In the genomic region with DNA sequence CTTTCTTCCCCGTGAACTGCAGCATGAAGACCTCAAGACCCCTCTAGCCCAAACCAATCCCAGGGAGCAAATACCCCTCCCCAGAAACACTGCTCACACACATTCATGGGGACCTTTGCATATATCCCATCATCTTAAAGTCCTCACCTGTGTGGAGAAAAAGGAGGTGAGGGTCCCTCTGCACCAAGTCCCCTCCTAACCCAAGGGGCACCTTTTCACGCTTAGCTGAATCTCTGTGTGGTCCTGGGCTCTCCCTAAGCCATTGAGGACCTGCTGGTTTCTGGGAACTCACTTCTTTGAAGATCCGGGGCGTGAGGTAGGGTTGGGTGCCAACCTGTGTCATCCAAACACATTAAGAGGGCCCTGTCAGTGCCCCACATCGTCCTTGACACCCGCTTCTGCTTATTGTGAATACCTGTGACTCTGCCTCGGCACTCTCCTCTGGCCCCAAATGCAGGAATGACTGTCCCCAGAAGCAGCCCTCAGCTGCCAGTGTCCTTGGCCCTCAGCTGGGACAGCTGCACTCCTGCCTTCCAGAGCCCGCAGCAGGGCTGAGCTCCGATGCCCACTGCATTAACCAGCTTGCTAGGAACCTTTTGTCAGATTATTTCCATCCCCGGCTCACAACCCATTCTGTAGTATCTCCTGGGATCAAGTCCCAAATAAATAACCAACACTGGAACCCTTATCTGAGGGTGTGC, we compare ENCODE assay signal across 30 cellular contexts. TPM values are rescaled to one million over a fixed set of nuclear protein-coding genes. Genes with fewer than 3 reads are reported as not detected.
DNase-seq lines count a peak whose midpoint lies in the region; ATAC-seq and TF ChIP-seq lines count a peak whose summit lies in the region.
"Had no signal": no experiment of that assay in that cellular context is flagged by ENCODE, and none has a peak within 500 bp of the region (broad histone marks: within the 10 kb centered on the region; RNA-seq: fewer than 3 reads in every experiment).

No MANE protein-coding gene starts in this region.

- peaks cover 28% of the 10 kb centered on the region for H3K27me3 Mint-ChIP-seq in activated CD8-positive, alpha-beta memory T cell treated with anti-CD3 and anti-CD28 coated beads, Interleukin-2, amount 10 ng/mL, durations not matched to agents 7 days and 5 days
- peaks cover 5% of the 10 kb centered on the region; the same call in 1 of the 2 replicates for H3K27me3 Mint-ChIP-seq in WTC11 (ENCODE audit: low read depth)

- H3K36me3 ChIP-seq in psoas muscle (ENCODE audit: insufficient read depth in 1 of 2, low read depth in 1 of 2) = peaks cover 0 to 18% of the 10 kb centered on the region in 2 donors
- H3K36me3 ChIP-seq: prostate gland had no signal

- no peak for TF ChIP-seq CTCF in WTC11 (IDR thresholded peaks at IDR 0.05)
- no peak for TF ChIP-seq CTCF in psoas muscle (IDR thresholded peaks at IDR 0.05)

- peak; percentile 60 for DNase-seq in activated CD8-positive, alpha-beta memory T cell treated with anti-CD3 and anti-CD28 coated beads for 24 hours
- DNase-seq in activated CD8-positive, alpha-beta memory T cell treated with anti-CD3 and anti-CD28 coated beads, Interleukin-2, amount 10 ng/mL, durations not matched to agents 7 days and 5 days = no peak
- DNase-seq in WTC11 (ENCODE audit: low spot score) (no peak), psoas muscle (no peak), NCI-H345 (lab: John Stamatoyannopoulos, UW) (no peak)
- DNase-seq in activated CD4-positive, CD25-positive, alpha-beta regulatory T cell treated with anti-CD3 and anti-CD28 coated beads, Interleukin-2, amount 50 U/mL, for 72 hours = no peak
- DNase-seq: activated CD4-positive, alpha-beta T cell treated with anti-CD3 and anti-CD28 coated beads for 48 hours; activated gamma-delta T cell treated with Interleukin-2 at 50 U/mL for 16 hours; activated T-cell treated with anti-CD3 and anti-CD28 coated beads, Interleukin-2, amount 50 U/mL, for 48 hours; BE2C; Caco-2; cerebellar nuclear complex; DMS79 treated with DMSO at 0.1 percent for 48 hours; dorsolateral prefrontal cortex; foreskin melanocyte; GDM1; GM23248; heart right ventricle; kidney; MM.1S; naive thymus-derived CD4-positive, alpha-beta T cell; NCI-H2029; PC-9; Right ventricle myocardium superior; T-helper 9 cell; trophoblast cell had no signal

- no peaks in the 10 kb centered on the region for H3K9me3 ChIP-seq in psoas muscle
- H3K9me3 ChIP-seq: BE2C, Caco-2, heart right ventricle, prostate gland had no signal

- no peak overlapping the region for H3K27ac ChIP-seq in psoas muscle
- H3K27ac ChIP-seq: GM23248, heart right ventricle, PC-9, prostate gland had no signal

- H3K27ac Mint-ChIP-seq in activated CD8-positive, alpha-beta memory T cell treated with anti-CD3 and anti-CD28 coated beads, Interleukin-2, amount 10 ng/mL, durations not matched to agents 7 days and 5 days = no peak overlapping the region
- H3K27ac Mint-ChIP-seq in WTC11 = no peak overlapping the region

- H3K4me1 Mint-ChIP-seq in activated CD8-positive, alpha-beta memory T cell treated with anti-CD3 and anti-CD28 coated beads, Interleukin-2, amount 10 ng/mL, durations not matched to agents 7 days and 5 days = peaks cover 9% of the 10 kb centered on the region
- H3K4me1 Mint-ChIP-seq in WTC11 = peaks cover 11% of the 10 kb centered on the region

- H3K36me3 Mint-ChIP-seq in activated CD8-positive, alpha-beta memory T cell treated with anti-CD3 and anti-CD28 coated beads, Interleukin-2, amount 10 ng/mL, durations not matched to agents 7 days and 5 days = peaks cover 14% of the 10 kb centered on the region
- H3K36me3 Mint-ChIP-seq in WTC11 = peaks cover 6% of the 10 kb centered on the region

- TF ChIP-seq POLR2A in GM19193 (IDR thresholded peaks at IDR 0.05; ENCODE audit: extremely low read depth, insufficient read depth, insufficient read length) = peak; percentile 22

- peaks cover 0 to 23% (median 6%) of the 10 kb centered on the region in 3 donors for H3K27me3 ChIP-seq in psoas muscle (ENCODE audit: insufficient read depth in 3 of 3, low read length in 2 of 3)
- H3K27me3 ChIP-seq: BE2C had no signal

- H3K4me3 ChIP-seq in psoas muscle = no peak overlapping the region

- POLR2A ChIA-PET in WTC11 (lab: Charles Lee) = no interaction called here

- 31 to 48% (median 38%) methylated on average over 10 of the region's 10 CpGs for WGBS in psoas muscle, 3 donors

- no peak for ATAC-seq in activated CD8-positive, alpha-beta memory T cell treated with anti-CD3 and anti-CD28 coated beads, Interleukin-2, amount 10 ng/mL, durations not matched to agents 7 days and 5 days
- ATAC-seq in WTC11 (no peak), psoas muscle (peak; percentile 14 to 55 (median 48)), GM18870 (IDR thresholded peaks at IDR 0.05; ENCODE audit: unreplicated experiment) (no peak)
- ATAC-seq: naive thymus-derived CD4-positive, alpha-beta T cell; stimulated activated effector memory CD8-positive, alpha-beta T cell treated with anti-CD3 and anti-CD28 coated beads, Interleukin-12 subunit alpha, Interleukin-12 subunit beta, amount 100 ng/mL, for 72 hours had no signal

- no peaks in the 10 kb centered on the region for H3K9me3 Mint-ChIP-seq in activated CD8-positive, alpha-beta memory T cell treated with anti-CD3 and anti-CD28 coated beads, Interleukin-2, amount 10 ng/mL, durations not matched to agents 7 days and 5 days (ENCODE audit: low read depth)
- H3K9me3 Mint-ChIP-seq in WTC11 = no peaks in the 10 kb centered on the region
- H3K9me3 Mint-ChIP-seq: naive thymus-derived CD4-positive, alpha-beta T cell; stimulated activated effector memory CD8-positive, alpha-beta T cell treated with anti-CD3 and anti-CD28 coated beads, Interleukin-12 subunit alpha, Interleukin-12 subunit beta, amount 100 ng/mL, for 72 hours had no signal

- no peak overlapping the region for H3K4me3 Mint-ChIP-seq in activated CD8-positive, alpha-beta memory T cell treated with anti-CD3 and anti-CD28 coated beads, Interleukin-2, amount 10 ng/mL, durations not matched to agents 7 days and 5 days
- no peak overlapping the region for H3K4me3 Mint-ChIP-seq in WTC11
- H3K4me3 Mint-ChIP-seq: stimulated activated effector memory CD8-positive, alpha-beta T cell treated with anti-CD3 and anti-CD28 coated beads, Interleukin-12 subunit alpha, Interleukin-12 subunit beta, amount 100 ng/mL, for 72 hours had no signal

- H3K4me1 ChIP-seq in psoas muscle = no peaks in the 10 kb centered on the region
- H3K4me1 ChIP-seq: BE2C, Caco-2 had no signal

- intact Hi-C loops in psoas muscle (cut with DNase I) = no loop called here

- CTCF ChIA-PET in activated CD8-positive, alpha-beta memory T cell treated with anti-CD3 and anti-CD28 coated beads, Interleukin-2, amount 10 ng/mL, durations not matched to agents 7 days and 5 days (lab: Charles Lee) = interaction anchor here (1.1 to 4.1 kb wide), 20 partner anchors 8 to 404 kb away, joined by 3 to 76 read pairs (median 5); a partner anchor contains a TSS
- CTCF ChIA-PET in WTC11 (lab: Charles Lee) = interaction anchor here (1.0 to 2.7 kb wide), 18 partner anchors 10 to 230 kb away, joined by 3 to 81 read pairs (median 8); a partner anchor contains a TSS

TF ChIP-seq in WTC11, 78 proteins besides CTCF, POLR2A, EP300 and RAD21:
- TF ChIP-seq ATF1 (CRISPR knock-in tag; IDR thresholded peaks at IDR 0.05) = 0 out of 2 replicates have a peak, but pooled peaks have one; percentile 6
- TF ChIP-seq, protein P1, sequence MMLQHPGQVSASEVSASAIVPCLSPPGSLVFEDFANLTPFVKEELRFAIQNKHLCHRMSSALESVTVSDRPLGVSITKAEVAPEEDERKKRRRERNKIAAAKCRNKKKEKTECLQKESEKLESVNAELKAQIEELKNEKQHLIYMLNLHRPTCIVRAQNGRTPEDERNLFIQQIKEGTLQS (CRISPR knock-in tag; conservative IDR thresholded peaks at IDR 0.05) = no peak

RNA-seq across cellular contexts. Expression of a gene that starts 41.3 kb away (rescaled TPM):
- 100 to 1,000 TPM in 1 of 2 experiments, 10 to 100 TPM in 1; 65.1 to 115 TPM for total RNA-seq in activated CD8-positive, alpha-beta memory T cell treated with anti-CD3 and anti-CD28 coated beads, Interleukin-2, amount 10 ng/mL, durations not matched to agents 7 days and 5 days
- total RNA-seq in WTC11 (2021) = 316 to 347 TPM (median 338 TPM) in 3 replicates
- total RNA-seq in psoas muscle = 10 to 100 TPM in 2 of 4 donors, 1 to 10 TPM in 2; 9.0 to 20.3 (median 10.6) TPM
- 10 to 100 TPM in 2 of 3 donors, 1 to 10 TPM in 1; 9.1 to 12.6 (median 11.5) TPM for polyA plus RNA-seq in psoas muscle

Comparison
In these comparisons a context has a peak if more than half of its experiments do, and no peak if none do; other contexts are left out.
1. ATAC-seq: peak in psoas muscle (4 of 4); none in activated CD8-positive, alpha-beta memory T cell treated with anti-CD3 and anti-CD28 coated beads, Interleukin-2, amount 10 ng/mL, durations not matched to agents 7 days and 5 days (single experiment), WTC11 (single experiment) and GM18870 (single experiment).